16 cellular contexts compared by ENCODE assay signal in genomic region chr7:22332481-22332880, GRCh38. TPM values are rescaled to one million over a fixed set of nuclear protein-coding genes. Genes with fewer than 3 reads are reported as not detected.
DNase-seq lines count a peak whose midpoint lies in the region; ATAC-seq, FAIRE-seq and TF ChIP-seq lines count a peak whose summit lies in the region.
"Had no signal": no experiment of that assay in that cellular context is flagged by ENCODE, and none has a peak within 500 bp of the region (broad histone marks: within the 10 kb centered on the region; RNA-seq: fewer than 3 reads in every experiment).

No MANE protein-coding gene starts in this region.

- no peak for ATAC-seq in sciatic nerve
- no peak for ATAC-seq in GM19455 (IDR thresholded peaks at IDR 0.05; ENCODE audit: unreplicated experiment)

- peaks cover 20 to 50% of the 10 kb centered on the region in 2 donors for H3K4me1 ChIP-seq in mucosa of rectum (ENCODE audit: control insufficient read depth in 2 of 2, insufficient read depth in 2 of 2, low read length in 2 of 2)
- H3K4me1 ChIP-seq: SJCRH30 had no signal

- DNase-seq in GM12891 (ENCODE audit: insufficient read length, low spot score) (no peak), LoVo (ENCODE audit: low spot score) (peak; percentile 49), epithelial cell of proximal tubule (ENCODE audit: low read depth) (peak; percentile 93), sciatic nerve (ENCODE audit: low spot score) (no peak), medulla oblongata (ENCODE audit: extremely low spot score) (no peak)
- DNase-seq: activated CD8-positive, alpha-beta memory T cell treated with anti-CD3 and anti-CD28 coated beads for 24 hours; activated gamma-delta T cell; CD4-positive, alpha-beta T cell; effector memory CD4-positive, alpha-beta T cell; IMR-90; NCI-H1436; SJCRH30; stomach had no signal

- FAIRE-seq in GM12891 (lab: Jason Lieb, UNC), result peak; percentile 56
- FAIRE-seq: keratinocyte had no signal

- H3K9ac ChIP-seq in mucosa of rectum (ENCODE audit: low read depth in 1 of 2, low read length in 2 of 2), result peak overlapping the region in 1 of 2 donors; percentile 0

- TF ChIP-seq CTCF in epithelial cell of proximal tubule (conservative IDR thresholded peaks at IDR 0.05; ENCODE audit: low read depth, low read length), result peak; percentile 18

- H3K4me3 ChIP-seq in epithelial cell of proximal tubule (ENCODE audit: low read depth, low read length) (peak overlapping the region; percentile 15), mucosa of rectum (ENCODE audit: low read length in 2 of 2) (no peak overlapping the region)
- H3K4me3 ChIP-seq: SJCRH30, stomach had no signal

- TF ChIP-seq POLR2A in GM12891 (IDR thresholded peaks at IDR 0.05; ENCODE audit: low read depth, low read length), result no peak

- intact Hi-C loops in sciatic nerve (cut with DNase I), result no loop called here

- H3K9me3 ChIP-seq in mucosa of rectum (ENCODE audit: control insufficient read depth in 2 of 2, low read length in 2 of 2), result no peaks in the 10 kb centered on the region
- H3K9me3 ChIP-seq: SJCRH30, stomach had no signal

- H3K27ac ChIP-seq in mucosa of rectum (ENCODE audit: low read depth in 2 of 2, low read length in 2 of 2), result peak overlapping the region; percentile 56 to 87
- H3K27ac ChIP-seq: SJCRH30, stomach had no signal

- no peaks in the 10 kb centered on the region for H3K36me3 ChIP-seq in mucosa of rectum (ENCODE audit: control insufficient read depth in 2 of 2, insufficient read depth in 2 of 2, low read length in 2 of 2)
- H3K36me3 ChIP-seq: SJCRH30, stomach had no signal

- no peaks in the 10 kb centered on the region for H3K27me3 ChIP-seq in mucosa of rectum (ENCODE audit: control insufficient read depth in 2 of 2, insufficient read depth in 2 of 2, low read length in 2 of 2)
- H3K27me3 ChIP-seq: stomach had no signal

TF ChIP-seq in GM12891, 5 proteins besides CTCF, POLR2A, EP300 and RAD21:
- TF ChIP-seq SPI1 (IDR thresholded peaks at IDR 0.05; ENCODE audit: low read depth, low read length) (no peak), PAX5 (IDR thresholded peaks at IDR 0.05; ENCODE audit: insufficient read depth, low read length, severe bottlenecking) (no peak), POU2F2 (IDR thresholded peaks at IDR 0.05; ENCODE audit: low read depth, low read length) (no peak), TAF1 (IDR thresholded peaks at IDR 0.05; ENCODE audit: low read depth, low read length) (no peak), POLR2AphosphoS5 (IDR thresholded peaks at IDR 0.05; ENCODE audit: low read depth, low read length) (no peak)

RNA-seq across cellular contexts. Expression of gene RAPGEF5, which starts 24.5 kb away (rescaled TPM):
- 1.8 TPM for polyA plus RNA-seq in GM12891 (2012; ENCODE audit: low read depth, missing spikeins)
- total RNA-seq in epithelial cell of proximal tubule, result 2.3 and 8.3 TPM in 2 replicates
- total RNA-seq in sciatic nerve, result 62.8 TPM

Comparison
In these comparisons a context has a peak if more than half of its experiments do, and no peak if none do; other contexts are left out.
1. DNase-seq: peak in LoVo (single experiment) and epithelial cell of proximal tubule (single experiment); none in GM12891 (single experiment), sciatic nerve (single experiment) and medulla oblongata (single experiment).